Comparison of ENCODE assay signal across 18 cellular contexts in genomic region chr9:89223398-89223977, GRCh38. TPM values are rescaled to one million over a fixed set of nuclear protein-coding genes. Genes with fewer than 3 reads are reported as not detected.
"Had no signal": no experiment of that assay in that cellular context is flagged by ENCODE, and none has a peak within 500 bp of the region (broad histone marks: within the 10 kb centered on the region; RNA-seq: fewer than 3 reads in every experiment).

No MANE protein-coding gene starts in this region.

- H3K4me1 ChIP-seq: ascending aorta, gastrocnemius medialis, left lung, suprapubic skin had no signal

- ATAC-seq: activated T-cell treated with anti-CD3 and anti-CD28 coated beads, Interleukin-2, amount 50 U/mL, for 4 hours; effector memory CD8-positive, alpha-beta T cell; gastrocnemius medialis; left lung; right cardiac atrium; stimulated activated naive CD8-positive, alpha-beta T cell treated with anti-CD3 and anti-CD28 coated beads, Interleukin-15, amount 100 ng/mL, for 72 hours; T-cell had no signal

- H3K27ac ChIP-seq: ascending aorta, gastrocnemius medialis, left lung, skin epidermis, suprapubic skin, transverse colon, uterus had no signal

- H3K27me3 ChIP-seq: ascending aorta, gastrocnemius medialis, left lung, suprapubic skin, transverse colon, uterus had no signal

- H3K36me3 ChIP-seq: ascending aorta, gastrocnemius medialis, left lung, suprapubic skin, transverse colon, uterus had no signal

- H3K9me3 ChIP-seq: ascending aorta, gastrocnemius medialis, left lung, suprapubic skin, transverse colon, uterus had no signal

- H3K4me3 ChIP-seq: ascending aorta, gastrocnemius medialis, left lung, skin epidermis, suprapubic skin, transverse colon, uterus had no signal

- DNase-seq: activated B cell treated with CpG ODN at 0.5 μM for 24 hours; activated CD4-positive, alpha-beta T cell treated with anti-CD3 and anti-CD28 coated beads, Interleukin-2, amount 10 ng/mL, durations not matched to agents 24 days and 14 days; activated CD8-positive, alpha-beta memory T cell treated with anti-CD3 and anti-CD28 coated beads, Interleukin-2, amount 50 U/mL, for 4 hours; activated naive CD4-positive, alpha-beta T cell treated with anti-CD3 and anti-CD28 coated beads for 36 hours; activated T-cell treated with anti-CD3 and anti-CD28 coated beads, Interleukin-2, amount 50 U/mL, for 4 hours; dermis blood vessel endothelial cell; effector memory CD8-positive, alpha-beta T cell; gastrocnemius medialis; head of caudate nucleus; left lung; right cardiac atrium; stimulated activated naive CD8-positive, alpha-beta T cell treated with anti-CD3 and anti-CD28 coated beads, Interleukin-15, amount 100 ng/mL, for 72 hours; T-cell; transverse colon; uterus had no signal

RNA-seq across cellular contexts. Expression of gene SHC3, which starts 44.9 kb away (rescaled TPM):
- total RNA-seq: activated B cell treated with CpG ODN at 0.5 μM for 24 hours; activated CD4-positive, alpha-beta T cell treated with anti-CD3 and anti-CD28 coated beads, Interleukin-2, amount 10 ng/mL, durations not matched to agents 24 days and 14 days; activated naive CD4-positive, alpha-beta T cell treated with anti-CD3 and anti-CD28 coated beads for 36 hours had no signal
